Comparison of ENCODE assay signal across 1 cellular context in genomic region chr2:100083421-100084216, GRCh38. TPM values are rescaled to one million over a fixed set of nuclear protein-coding genes. Genes with fewer than 3 reads are reported as not detected.
"Had no signal": no experiment of that assay in that cellular context is flagged by ENCODE, and none has a peak within 500 bp of the region (broad histone marks: within the 10 kb centered on the region; RNA-seq: fewer than 3 reads in every experiment).

No MANE protein-coding gene starts in this region.

RNA-seq across cellular contexts. Expression of gene AFF3, which starts 58.8 kb away (rescaled TPM):
- total RNA-seq: dermis blood vessel endothelial cell had no signal
